In the genomic region with DNA sequence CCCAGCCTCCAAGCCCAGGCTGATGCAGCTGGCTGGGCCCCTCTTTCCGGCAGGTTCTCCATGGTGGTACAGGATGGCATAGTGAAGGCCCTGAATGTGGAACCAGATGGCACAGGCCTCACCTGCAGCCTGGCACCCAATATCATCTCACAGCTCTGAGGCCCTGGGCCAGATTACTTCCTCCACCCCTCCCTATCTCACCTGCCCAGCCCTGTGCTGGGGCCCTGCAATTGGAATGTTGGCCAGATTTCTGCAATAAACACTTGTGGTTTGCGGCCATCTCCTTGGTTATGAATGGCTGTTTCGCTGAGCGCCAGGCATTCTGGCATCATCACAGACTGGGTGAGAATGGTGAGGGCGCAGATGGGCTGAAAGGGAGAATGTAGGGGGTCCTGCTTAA, we compare ENCODE assay signal across 17 cellular contexts. TPM values are rescaled to one million over a fixed set of nuclear protein-coding genes. Genes with fewer than 3 reads are reported as not detected.
DNase-seq lines count a peak whose midpoint lies in the region; ATAC-seq and TF ChIP-seq lines count a peak whose summit lies in the region.
"Had no signal": no experiment of that assay in that cellular context is flagged by ENCODE, and none has a peak within 500 bp of the region (broad histone marks: within the 10 kb centered on the region; RNA-seq: fewer than 3 reads in every experiment).

No MANE protein-coding gene starts in this region.

- no peak overlapping the region for H4K91ac ChIP-seq in neuronal stem cell (ENCODE audit: low read depth, low read length, poor library complexity)

- peak overlapping the region; percentile 39 to 47 for H3K9ac ChIP-seq in duodenal mucosa (ENCODE audit: low read depth in 1 of 2, low read length in 2 of 2)
- H3K9ac ChIP-seq in neuronal stem cell (ENCODE audit: low read depth, low read length, poor library complexity) = peak overlapping the region; percentile 50

- intact Hi-C loops in Caco-2 (cut with micrococcal nuclease; ENCODE audit: unreplicated experiment) (no loop called here), PC-9 (cut with micrococcal nuclease; ENCODE audit: unreplicated experiment) (loop anchor here (1.0 kb wide), 1 partner anchor 11 kb away; no protein-coding TSS in a partner anchor), Right ventricle myocardium inferior (cut with DNase I) (no loop called here)
- intact Hi-C loops in naive thymus-derived CD4-positive, alpha-beta T cell (cut with micrococcal nuclease) = no loop called here

- CTCF ChIA-PET in Caco-2 (lab: Charles Lee) (no interaction called here), PC-9 (lab: Charles Lee) (interaction anchor here (0.7 to 1.3 kb wide), 3 partner anchors 10 to 33 kb away, joined by 4 to 13 read pairs (median 7); no protein-coding TSS in a partner anchor)
- CTCF ChIA-PET in CD8-positive, alpha-beta memory T cell (lab: Charles Lee) = interaction anchor here (2.5 kb wide), 1 partner anchor 10 kb away, joined by 10 read pairs; no protein-coding TSS in a partner anchor
- CTCF ChIA-PET in naive thymus-derived CD4-positive, alpha-beta T cell (lab: Charles Lee) = interaction anchor here (0.6 kb wide), 2 partner anchors 25 to 94 kb away, joined by 3 to 4 read pairs; no protein-coding TSS in a partner anchor

- H4K8ac ChIP-seq in neuronal stem cell (ENCODE audit: low read depth, low read length) = no peak overlapping the region

- peaks cover 2% of the 10 kb centered on the region; the same call in 1 of the 2 replicates for H4K20me1 ChIP-seq in PC-9 (ENCODE audit: insufficient read depth)

- no peak overlapping the region for H3K4ac ChIP-seq in neuronal stem cell (ENCODE audit: low read length)

- no peaks in the 10 kb centered on the region for H3K9me2 ChIP-seq in PC-9 (ENCODE audit: insufficient read depth)

- H3K27ac ChIP-seq in PC-9 = peak overlapping the region; percentile 46
- peak overlapping the region; percentile 32 for H3K27ac ChIP-seq in duodenal mucosa (ENCODE audit: low read depth, low read length)
- no peak overlapping the region for H3K27ac ChIP-seq in neuronal stem cell (replicated peaks; ENCODE audit: low read length)
- H3K27ac ChIP-seq in CD8-positive, alpha-beta memory T cell (ENCODE audit: low read depth, low read length) = no peak overlapping the region
- no peak overlapping the region for H3K27ac ChIP-seq in naive thymus-derived CD4-positive, alpha-beta T cell (ENCODE audit: low read depth, low read length)
- H3K27ac ChIP-seq: heart left ventricle, right atrium auricular region, thoracic aorta had no signal

- no peak overlapping the region for H2BK12ac ChIP-seq in neuronal stem cell (ENCODE audit: low read length)

- H2BK120ac ChIP-seq in neuronal stem cell (ENCODE audit: low read depth, low read length) = no peak overlapping the region

- peak overlapping the region; percentile 48 for H3K27ac Mint-ChIP-seq in Caco-2 (ENCODE audit: unreplicated experiment)
- peak overlapping the region in 2 of 8 donors; percentile 40 to 50 for H3K27ac Mint-ChIP-seq in CD8-positive, alpha-beta memory T cell
- H3K27ac Mint-ChIP-seq in naive thymus-derived CD4-positive, alpha-beta T cell = peak overlapping the region in 2 of 9 donors; percentile 19 to 29
- H3K27ac Mint-ChIP-seq: activated naive CD8-positive, alpha-beta T cell; memory B cell had no signal

- H3K4me1 Mint-ChIP-seq in Caco-2 (ENCODE audit: low read depth, unreplicated experiment) = peaks cover 21% of the 10 kb centered on the region
- H3K4me1 Mint-ChIP-seq in CD8-positive, alpha-beta memory T cell = peaks cover 24 to 37% (median 24%) of the 10 kb centered on the region in 3 donors
- peaks cover 12 to 30% (median 23%) of the 10 kb centered on the region in 7 donors for H3K4me1 Mint-ChIP-seq in naive thymus-derived CD4-positive, alpha-beta T cell

- H3K36me3 Mint-ChIP-seq in Caco-2 (ENCODE audit: insufficient read depth, unreplicated experiment) = peaks cover 54% of the 10 kb centered on the region
- H3K36me3 Mint-ChIP-seq in CD8-positive, alpha-beta memory T cell = peaks cover 4 to 44% (median 4%) of the 10 kb centered on the region in 3 donors
- peaks cover 0 to 18% (median 6%) of the 10 kb centered on the region in 5 donors for H3K36me3 Mint-ChIP-seq in naive thymus-derived CD4-positive, alpha-beta T cell

- no peak overlapping the region for H2AFZ ChIP-seq in PC-9
- H2AFZ ChIP-seq in neuronal stem cell (ENCODE audit: low read length) = no peak overlapping the region

- peaks cover 30% of the 10 kb centered on the region for H3K79me2 ChIP-seq in PC-9 (ENCODE audit: low read depth)

- ATAC-seq in naive thymus-derived CD4-positive, alpha-beta T cell = no peak
- no peak for ATAC-seq in Right ventricle myocardium inferior
- ATAC-seq: heart left ventricle, HepG2 had no signal

- no peaks in the 10 kb centered on the region for H3K27me3 ChIP-seq in Caco-2 (replicated peaks; ENCODE audit: control insufficient read depth, insufficient read depth, low read length)
- no peaks in the 10 kb centered on the region for H3K27me3 ChIP-seq in PC-9 (ENCODE audit: insufficient read depth, low read depth)
- H3K27me3 ChIP-seq in duodenal mucosa (ENCODE audit: control insufficient read depth in 1 of 2, insufficient read depth in 2 of 2, low read length in 2 of 2) = no peaks in the 10 kb centered on the region
- H3K27me3 ChIP-seq in neuronal stem cell (ENCODE audit: control insufficient read depth in 3 of 3, insufficient read depth in 3 of 3, low read depth in 1 of 3, low read length in 3 of 3) = no peaks in the 10 kb centered on the region
- H3K27me3 ChIP-seq in CD8-positive, alpha-beta memory T cell (ENCODE audit: insufficient read depth, low read length, poor library complexity, severe bottlenecking) = no peaks in the 10 kb centered on the region
- H3K27me3 ChIP-seq in naive thymus-derived CD4-positive, alpha-beta T cell (ENCODE audit: control insufficient read depth in 2 of 2, insufficient read depth in 2 of 2, low read length in 2 of 2) = no peaks in the 10 kb centered on the region
- H3K27me3 ChIP-seq: heart left ventricle, right atrium auricular region had no signal

- WGBS in neuronal stem cell (ENCODE audit: extremely low coverage in 2 of 2, insufficient read length in 2 of 2, insufficient replicate concordance in 1 of 2), 2 donors = no CpG with 5 or more reads among the region's 5 CpGs

- no peak overlapping the region for H2BK15ac ChIP-seq in neuronal stem cell (ENCODE audit: low read length)

- BruUV-seq in Caco-2 (replicated peaks; lab: Mats Ljungman, UMichigan) (no TSS peak), PC-9 (replicated peaks; lab: Mats Ljungman, UMichigan) (no TSS peak)

- peaks cover 9% of the 10 kb centered on the region for H3K79me1 ChIP-seq in neuronal stem cell (ENCODE audit: low read depth, low read length)

- no peak overlapping the region for H3K23ac ChIP-seq in neuronal stem cell (ENCODE audit: low read depth, low read length, poor library complexity)

- H3F3A ChIP-seq in PC-9 (ENCODE audit: insufficient read depth, low read depth) = peaks cover 42% of the 10 kb centered on the region

- H3K4me3 ChIP-seq in Caco-2 (ENCODE audit: low read depth, low read length) (no peak overlapping the region), PC-9 (no peak overlapping the region), duodenal mucosa (ENCODE audit: low read depth in 1 of 2, low read length in 2 of 2) (no peak overlapping the region), neuronal stem cell (ENCODE audit: low read length in 2 of 2) (no peak overlapping the region)
- H3K4me3 ChIP-seq in CD8-positive, alpha-beta memory T cell (ENCODE audit: low read length) = no peak overlapping the region
- H3K4me3 ChIP-seq in naive thymus-derived CD4-positive, alpha-beta T cell (ENCODE audit: low read length) = no peak overlapping the region
- H3K4me3 ChIP-seq: heart left ventricle, right atrium auricular region, thoracic aorta had no signal

- no peak overlapping the region for H3K4me3 Mint-ChIP-seq in Caco-2 (ENCODE audit: unreplicated experiment)
- peak overlapping the region in 1 of 7 donors; percentile 78 for H3K4me3 Mint-ChIP-seq in CD8-positive, alpha-beta memory T cell
- no peak overlapping the region for H3K4me3 Mint-ChIP-seq in naive thymus-derived CD4-positive, alpha-beta T cell
- H3K4me3 Mint-ChIP-seq: activated naive CD8-positive, alpha-beta T cell; memory B cell had no signal

- no peak overlapping the region for H2AK5ac ChIP-seq in neuronal stem cell (ENCODE audit: low read depth, low read length)

- DNase-seq in Caco-2 (no peak), PC-9 (peak; percentile 89 to 91), neuronal stem cell (ENCODE audit: low spot score) (no peak), SHP77 treated with DMSO at 0.1 percent for 48 hours (lab: John Stamatoyannopoulos, UW) (no peak), Right ventricle myocardium inferior (ENCODE audit: missing footprints) (no peak)
- no peak for DNase-seq in CD8-positive, alpha-beta memory T cell
- DNase-seq in naive thymus-derived CD4-positive, alpha-beta T cell = no peak
- DNase-seq: effector CD4-positive, alpha-beta T cell; heart left ventricle; NCI-H1436 had no signal

- no peaks in the 10 kb centered on the region for H3K9me3 Mint-ChIP-seq in Caco-2 (ENCODE audit: unreplicated experiment)
- H3K9me3 Mint-ChIP-seq in CD8-positive, alpha-beta memory T cell = no peaks in the 10 kb centered on the region
- peaks cover 0 to under 1% (median 0%) of the 10 kb centered on the region in 11 donors for H3K9me3 Mint-ChIP-seq in naive thymus-derived CD4-positive, alpha-beta T cell
- H3K9me3 Mint-ChIP-seq: memory B cell had no signal

- H3K36me3 ChIP-seq in Caco-2 (ENCODE audit: control insufficient read depth, insufficient read depth, low read length) (peaks cover 1% of the 10 kb centered on the region), PC-9 (ENCODE audit: low read depth) (peaks cover 7% of the 10 kb centered on the region; the same call in 1 of the 2 replicates), duodenal mucosa (ENCODE audit: control insufficient read depth in 1 of 2, insufficient read depth in 2 of 2, low read length in 2 of 2) (peaks cover 4 to 6% of the 10 kb centered on the region in 2 donors), neuronal stem cell (replicated peaks in 1 of 2; ENCODE audit: control insufficient read depth in 2 of 2, insufficient read depth in 2 of 2, low read length in 2 of 2) (peaks cover 6 to 22% of the 10 kb centered on the region in 2 donors)
- H3K36me3 ChIP-seq in CD8-positive, alpha-beta memory T cell (ENCODE audit: insufficient read depth, low read length) = no peaks in the 10 kb centered on the region
- H3K36me3 ChIP-seq in naive thymus-derived CD4-positive, alpha-beta T cell (ENCODE audit: control insufficient read depth in 2 of 3, insufficient read depth in 3 of 3, low read length in 3 of 3) = peaks cover 0 to 30% (median 0%) of the 10 kb centered on the region in 3 experiments

- TF ChIP-seq CTCF in Caco-2 (IDR thresholded peaks at IDR 0.05; ENCODE audit: insufficient read depth in 1 of 2, low read depth in 1 of 2, low read length in 1 of 2, severe bottlenecking in 1 of 2, unreplicated experiment in 1 of 2) = no peak
- TF ChIP-seq CTCF in PC-9 (conservative IDR thresholded peaks at IDR 0.05) = no peak

- peak overlapping the region; percentile 23; the same call in 1 of the 2 replicates for H3K4me2 ChIP-seq in PC-9
- no peak overlapping the region for H3K4me2 ChIP-seq in neuronal stem cell (ENCODE audit: insufficient read depth, low read length, poor library complexity, severe bottlenecking)

- no peak overlapping the region for H3K18ac ChIP-seq in neuronal stem cell (ENCODE audit: low read length)

- no peaks in the 10 kb centered on the region for H3K27me3 Mint-ChIP-seq in Caco-2 (ENCODE audit: insufficient read depth, unreplicated experiment)
- H3K27me3 Mint-ChIP-seq in CD8-positive, alpha-beta memory T cell = peaks cover 0 to 7% of the 10 kb centered on the region in 2 donors
- no peaks in the 10 kb centered on the region for H3K27me3 Mint-ChIP-seq in naive thymus-derived CD4-positive, alpha-beta T cell
- H3K27me3 Mint-ChIP-seq: activated naive CD8-positive, alpha-beta T cell; memory B cell had no signal

- no peak overlapping the region for H2BK5ac ChIP-seq in neuronal stem cell (ENCODE audit: low read length)

- POLR2A ChIA-PET in Caco-2 (lab: Charles Lee) (no interaction called here), PC-9 (lab: Charles Lee; ENCODE audit: unreplicated experiment) (interaction anchor here (0.6 to 0.7 kb wide), 3 partner anchors 10 to 1101 kb away, joined by 5 to 10 read pairs (median 8); a partner anchor contains a TSS)
- POLR2A ChIA-PET in CD8-positive, alpha-beta memory T cell (lab: Charles Lee) = no interaction called here
- POLR2A ChIA-PET in naive thymus-derived CD4-positive, alpha-beta T cell (lab: Charles Lee) = no interaction called here

- H3K4me1 ChIP-seq in Caco-2 = peaks cover 19% of the 10 kb centered on the region
- H3K4me1 ChIP-seq in PC-9 (replicated peaks; ENCODE audit: insufficient read depth) = peaks cover 34% of the 10 kb centered on the region
- peaks cover 23 to 34% of the 10 kb centered on the region in 2 donors for H3K4me1 ChIP-seq in duodenal mucosa (ENCODE audit: control insufficient read depth in 1 of 2, insufficient read depth in 2 of 2, low read length in 2 of 2)
- peaks cover 9 to 11% of the 10 kb centered on the region in 2 donors for H3K4me1 ChIP-seq in neuronal stem cell (ENCODE audit: control insufficient read depth in 2 of 2, insufficient read depth in 1 of 2, low read depth in 1 of 2, low read length in 2 of 2)
- H3K4me1 ChIP-seq in CD8-positive, alpha-beta memory T cell (ENCODE audit: insufficient read depth, low read length) = peaks cover 10% of the 10 kb centered on the region
- peaks cover 7 to 10% of the 10 kb centered on the region in 2 donors for H3K4me1 ChIP-seq in naive thymus-derived CD4-positive, alpha-beta T cell (ENCODE audit: control insufficient read depth in 2 of 2, insufficient read depth in 2 of 2, low read length in 2 of 2)

- H3K9me3 ChIP-seq in Caco-2 (no peaks in the 10 kb centered on the region), PC-9 (ENCODE audit: insufficient read depth, low read depth) (no peaks in the 10 kb centered on the region), duodenal mucosa (ENCODE audit: control insufficient read depth in 1 of 2, low read length in 2 of 2) (no peaks in the 10 kb centered on the region), neuronal stem cell (replicated peaks in 1 of 2; ENCODE audit: control insufficient read depth in 2 of 2, insufficient read depth in 1 of 2, low read depth in 1 of 2, low read length in 2 of 2) (no peaks in the 10 kb centered on the region)
- H3K9me3 ChIP-seq in CD8-positive, alpha-beta memory T cell (ENCODE audit: low read length) = no peaks in the 10 kb centered on the region
- no peaks in the 10 kb centered on the region for H3K9me3 ChIP-seq in naive thymus-derived CD4-positive, alpha-beta T cell (ENCODE audit: control insufficient read depth in 2 of 3, low read length in 3 of 3)
- H3K9me3 ChIP-seq: heart left ventricle, right atrium auricular region, thoracic aorta had no signal

- H3K14ac ChIP-seq in neuronal stem cell (ENCODE audit: low read length) = no peak overlapping the region

RNA-seq across cellular contexts. Expression of a gene that starts 3.6 kb away (rescaled TPM):
- total RNA-seq in Caco-2 (2022) = 269 and 306 TPM in 2 replicates
- 381 and 441 TPM in 2 replicates for total RNA-seq in PC-9 (2021)
- 142 TPM for polyA plus RNA-seq in neuronal stem cell (2013, experiment 1 of 2)
- 136 TPM for polyA plus RNA-seq in neuronal stem cell (2013, experiment 2 of 2)
- 100 to 1,000 TPM; 114 to 126 TPM for total RNA-seq in CD8-positive, alpha-beta memory T cell
- 170 TPM for polyA plus RNA-seq in CD8-positive, alpha-beta memory T cell
- 10 to 100 TPM; 41.4 to 99.2 (median 55.2) TPM for total RNA-seq in naive thymus-derived CD4-positive, alpha-beta T cell
- 100 to 1,000 TPM; 184 to 195 TPM for polyA plus RNA-seq in naive thymus-derived CD4-positive, alpha-beta T cell
- total RNA-seq in Right ventricle myocardium inferior = 410 TPM

RNA-seq across cellular contexts. Expression of a gene that starts 4.2 kb away (rescaled TPM):
- total RNA-seq in Caco-2 (2022) = 235 and 246 TPM in 2 replicates
- total RNA-seq in PC-9 (2021) = 264 and 275 TPM in 2 replicates
- polyA plus RNA-seq in neuronal stem cell (2013, experiment 1 of 2) = 529 TPM
- polyA plus RNA-seq in neuronal stem cell (2013, experiment 2 of 2) = 505 TPM
- 100 to 1,000 TPM; 327 to 332 TPM for total RNA-seq in CD8-positive, alpha-beta memory T cell
- 467 TPM for polyA plus RNA-seq in CD8-positive, alpha-beta memory T cell
- 100 to 1,000 TPM in 4 of 5 experiments, 10 to 100 TPM in 1; 90.9 to 208 (median 152) TPM for total RNA-seq in naive thymus-derived CD4-positive, alpha-beta T cell
- 100 to 1,000 TPM; 527 to 613 TPM for polyA plus RNA-seq in naive thymus-derived CD4-positive, alpha-beta T cell
- total RNA-seq in Right ventricle myocardium inferior = 92.8 TPM

RNA-seq across cellular contexts. Expression of a gene that starts 16.2 kb away (rescaled TPM):
- 66.9 and 71.7 TPM in 2 replicates for total RNA-seq in Caco-2 (2022)
- 61.0 and 64.6 TPM in 2 replicates for total RNA-seq in PC-9 (2021)
- 5.3 TPM for polyA plus RNA-seq in neuronal stem cell (2013, experiment 1 of 2)
- 5.6 TPM for polyA plus RNA-seq in neuronal stem cell (2013, experiment 2 of 2)
- total RNA-seq in CD8-positive, alpha-beta memory T cell = 10 to 100 TPM; 52.2 to 54.3 TPM
- polyA plus RNA-seq in CD8-positive, alpha-beta memory T cell = 11.9 TPM
- total RNA-seq in naive thymus-derived CD4-positive, alpha-beta T cell = 10 to 100 TPM; 23.7 to 42.0 (median 27.9) TPM
- polyA plus RNA-seq in naive thymus-derived CD4-positive, alpha-beta T cell = 10 to 100 TPM in 1 of 2 donors, 1 to 10 TPM in 1; 5.3 to 12.9 TPM
- 217 TPM for total RNA-seq in Right ventricle myocardium inferior

RNA-seq across cellular contexts. Expression of a gene that starts 18.5 kb away (rescaled TPM):
- total RNA-seq in Caco-2 (2022) = 3.6 and 3.9 TPM in 2 replicates
- 9.6 and 15.1 TPM in 2 replicates for total RNA-seq in PC-9 (2021)
- 4.0 TPM for polyA plus RNA-seq in neuronal stem cell (2013, experiment 1 of 2)
- 4.5 TPM for polyA plus RNA-seq in neuronal stem cell (2013, experiment 2 of 2)
- total RNA-seq in CD8-positive, alpha-beta memory T cell = 100 to 1,000 TPM; 101 to 105 TPM
- 45.6 TPM for polyA plus RNA-seq in CD8-positive, alpha-beta memory T cell
- total RNA-seq in naive thymus-derived CD4-positive, alpha-beta T cell = 100 to 1,000 TPM in 3 of 5 experiments, 10 to 100 TPM in 2; 73.4 to 182 (median 116) TPM
- 10 to 100 TPM; 12.8 to 35.1 TPM for polyA plus RNA-seq in naive thymus-derived CD4-positive, alpha-beta T cell
- total RNA-seq in Right ventricle myocardium inferior = 7.7 TPM

RNA-seq across cellular contexts. Expression of a gene that starts 21.4 kb away (rescaled TPM):
- total RNA-seq in Caco-2 (2022) = 12.8 and 16.7 TPM in 2 replicates
- 1.3 TPM in 1 of 2 replicates, not detected in the other for total RNA-seq in PC-9 (2021)
- not detected for polyA plus RNA-seq in neuronal stem cell (2013, experiment 1 of 2)
- 0.17 TPM for polyA plus RNA-seq in neuronal stem cell (2013, experiment 2 of 2)
- total RNA-seq in CD8-positive, alpha-beta memory T cell = not detected
- polyA plus RNA-seq in CD8-positive, alpha-beta memory T cell = not detected
- total RNA-seq in naive thymus-derived CD4-positive, alpha-beta T cell = under 1 TPM in 1 of 5 experiments, not detected in 4; 0.60 TPM
- not detected for polyA plus RNA-seq in naive thymus-derived CD4-positive, alpha-beta T cell
- total RNA-seq in Right ventricle myocardium inferior = not detected
- total RNA-seq: activated CD8-positive, alpha-beta memory T cell treated with anti-CD3 and anti-CD28 coated beads for 36 hours; heart left ventricle; right atrium auricular region; thoracic aorta had no signal
- polyA plus RNA-seq: heart left ventricle had no signal

Comparison
In these comparisons a context has a peak if more than half of its experiments do, and no peak if none do; other contexts are left out.
1. DNase-seq: peak in PC-9 (2 of 2); none in Caco-2 (0 of 2), neuronal stem cell (single experiment), SHP77 treated with DMSO at 0.1 percent for 48 hours (single experiment), CD8-positive, alpha-beta memory T cell (0 of 5), naive thymus-derived CD4-positive, alpha-beta T cell (0 of 9) and Right ventricle myocardium inferior (single experiment).
2. H3K27ac ChIP-seq: peak in PC-9 (single experiment) and duodenal mucosa (single experiment); none in neuronal stem cell (single experiment), CD8-positive, alpha-beta memory T cell (single experiment) and naive thymus-derived CD4-positive, alpha-beta T cell (single experiment).